In the genomic region with DNA sequence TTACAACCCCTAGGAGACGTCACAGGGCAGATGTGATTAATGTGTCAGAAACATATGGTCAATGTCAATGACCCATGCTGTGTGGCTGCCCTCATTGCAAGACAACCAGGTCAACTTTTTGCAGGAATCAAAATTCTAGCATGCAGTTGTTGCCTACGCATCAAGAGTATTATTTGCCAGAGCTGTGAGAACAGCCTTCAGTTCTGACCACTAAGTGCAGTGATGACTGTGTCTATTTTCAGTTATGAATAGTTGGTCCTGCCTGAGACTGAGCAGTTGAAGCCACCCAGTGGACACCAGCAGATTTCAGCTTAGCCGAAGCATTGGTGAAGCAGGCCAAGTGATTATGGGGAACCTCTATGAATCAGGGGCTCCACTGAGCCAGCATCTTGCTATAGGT, we compare ENCODE assay signal across 10 cellular contexts. TPM values are rescaled to one million over a fixed set of nuclear protein-coding genes. Genes with fewer than 3 reads are reported as not detected.
DNase-seq lines count a peak whose midpoint lies in the region; ATAC-seq lines count a peak whose summit lies in the region.
"Had no signal": no experiment of that assay in that cellular context is flagged by ENCODE, and none has a peak within 500 bp of the region (broad histone marks: within the 10 kb centered on the region; RNA-seq: fewer than 3 reads in every experiment).

No MANE protein-coding gene starts in this region.

- peaks cover 2% of the 10 kb centered on the region for H3K36me3 Mint-ChIP-seq in activated CD4-positive, alpha-beta T cell treated with anti-CD3 and anti-CD28 coated beads, Interleukin-2, amount 10 ng/mL, durations not matched to agents 24 days and 14 days (ENCODE audit: low read depth)

- no peak overlapping the region for H3K4me3 Mint-ChIP-seq in activated CD4-positive, alpha-beta T cell treated with anti-CD3 and anti-CD28 coated beads, Interleukin-2, amount 10 ng/mL, durations not matched to agents 24 days and 14 days

- H3K27me3 Mint-ChIP-seq in activated CD4-positive, alpha-beta T cell treated with anti-CD3 and anti-CD28 coated beads, Interleukin-2, amount 10 ng/mL, durations not matched to agents 24 days and 14 days = no peaks in the 10 kb centered on the region

- peaks cover 3% of the 10 kb centered on the region for H3K9me3 Mint-ChIP-seq in activated CD4-positive, alpha-beta T cell treated with anti-CD3 and anti-CD28 coated beads, Interleukin-2, amount 10 ng/mL, durations not matched to agents 24 days and 14 days

- DNase-seq in left ventricle myocardium superior = no peak
- no peak for DNase-seq in hippocampal formation (lab: John Stamatoyannopoulos, UW)
- no peak for DNase-seq in activated CD4-positive, alpha-beta T cell treated with anti-CD3 and anti-CD28 coated beads, Interleukin-2, amount 10 ng/mL, durations not matched to agents 24 days and 14 days
- DNase-seq in COR-L47 (lab: John Stamatoyannopoulos, UW) = no peak
- no peak for DNase-seq in pons (ENCODE audit: low spot score)
- DNase-seq: activated naive CD4-positive, alpha-beta T cell treated with anti-CD3 and anti-CD28 coated beads, Interleukin-2, amount 50 U/mL, for 16 hours; foreskin keratinocyte had no signal

- intact Hi-C loops in left ventricle myocardium superior (cut with micrococcal nuclease) = no loop called here
- intact Hi-C loops in activated CD4-positive, alpha-beta T cell treated with anti-CD3 and anti-CD28 coated beads, Interleukin-2, amount 10 ng/mL, durations not matched to agents 24 days and 14 days (cut with micrococcal nuclease) = no loop called here

- H3K27ac Mint-ChIP-seq in activated CD4-positive, alpha-beta T cell treated with anti-CD3 and anti-CD28 coated beads, Interleukin-2, amount 10 ng/mL, durations not matched to agents 24 days and 14 days = no peak overlapping the region

- H3K4me1 Mint-ChIP-seq in activated CD4-positive, alpha-beta T cell treated with anti-CD3 and anti-CD28 coated beads, Interleukin-2, amount 10 ng/mL, durations not matched to agents 24 days and 14 days = no peaks in the 10 kb centered on the region

- ATAC-seq in GM18519 (IDR thresholded peaks at IDR 0.05; ENCODE audit: low FRiP score, unreplicated experiment) (peak; percentile 86), GM21717 (IDR thresholded peaks at IDR 0.05; ENCODE audit: unreplicated experiment) (peak; percentile 87), HG03432 (IDR thresholded peaks at IDR 0.05; ENCODE audit: unreplicated experiment) (peak; percentile 91), left ventricle myocardium superior (peak; percentile 79)
- ATAC-seq: foreskin keratinocyte had no signal

RNA-seq across cellular contexts. Expression of gene LYPLAL1, which starts 47.3 kb away (rescaled TPM):
- total RNA-seq in left ventricle myocardium superior = 63.7 TPM
- total RNA-seq in activated CD4-positive, alpha-beta T cell treated with anti-CD3 and anti-CD28 coated beads, Interleukin-2, amount 10 ng/mL, durations not matched to agents 24 days and 14 days = 19.7 and 22.9 TPM in 2 replicates
